ENCODE assay signal across 19 cellular contexts in genomic region chr3:21888656-21889055, GRCh38.
DNase-seq lines count a peak whose midpoint lies in the region; ATAC-seq and TF ChIP-seq lines count a peak whose summit lies in the region.
"Had no signal": no experiment of that assay in that cellular context is flagged by ENCODE, and none has a peak within 500 bp of the region (broad histone marks: within the 10 kb centered on the region; RNA-seq: fewer than 3 reads in every experiment).

No MANE protein-coding gene starts in this region.

- DNase-seq in DMS 273 (lab: John Stamatoyannopoulos, UW; ENCODE audit: unreplicated experiment) = peak; percentile 13
- no peak for DNase-seq in DMS 273 treated with DMSO at 0.1 percent for 48 hours (lab: John Stamatoyannopoulos, UW)
- no peak for DNase-seq in WERI-Rb-1
- no peak for DNase-seq in glutamatergic neuron
- DNase-seq in stimulated activated naive CD8-positive, alpha-beta T cell treated with anti-CD3 and anti-CD28 coated beads, Interleukin-15, amount 100 ng/mL, for 72 hours = no peak
- DNase-seq in RKO (ENCODE audit: low spot score) = no peak
- DNase-seq in ecto neural progenitor cell (ENCODE audit: low spot score) = no peak
- DNase-seq: Caco-2; CD4-positive, CD25-positive, alpha-beta regulatory T cell; CD8-positive, alpha-beta T cell; DMS53; DMS79 treated with DMSO at 0.1 percent for 48 hours; GM23248; H7; HCEC 1CT had no signal

- peak overlapping the region; percentile 35 for H3K27ac ChIP-seq in WERI-Rb-1
- H3K27ac ChIP-seq: 22Rv1, BLaER1, C4-2B, GM23248 had no signal

- H3K27me3 ChIP-seq in WERI-Rb-1 (ENCODE audit: insufficient read depth, low read depth, severe bottlenecking) = no peaks in the 10 kb centered on the region
- H3K27me3 ChIP-seq: BLaER1 had no signal

- H3K27me3 Mint-ChIP-seq in glutamatergic neuron (ENCODE audit: unreplicated experiment) = peaks cover 2% of the 10 kb centered on the region
- H3K27me3 Mint-ChIP-seq in stimulated activated naive CD8-positive, alpha-beta T cell treated with anti-CD3 and anti-CD28 coated beads, Interleukin-15, amount 100 ng/mL, for 72 hours = no peaks in the 10 kb centered on the region
- H3K27me3 Mint-ChIP-seq: B cell; CD4-positive, CD25-positive, alpha-beta regulatory T cell had no signal

- peak overlapping the region; percentile 41 for H3K4me3 Mint-ChIP-seq in glutamatergic neuron (ENCODE audit: unreplicated experiment)
- no peak overlapping the region for H3K4me3 Mint-ChIP-seq in stimulated activated naive CD8-positive, alpha-beta T cell treated with anti-CD3 and anti-CD28 coated beads, Interleukin-15, amount 100 ng/mL, for 72 hours
- H3K4me3 Mint-ChIP-seq: B cell; CD4-positive, CD25-positive, alpha-beta regulatory T cell; CD8-positive, alpha-beta T cell had no signal

- no peaks in the 10 kb centered on the region for H3K36me3 Mint-ChIP-seq in glutamatergic neuron (ENCODE audit: unreplicated experiment)
- H3K36me3 Mint-ChIP-seq: CD4-positive, CD25-positive, alpha-beta regulatory T cell; CD8-positive, alpha-beta T cell had no signal

- H3K4me1 Mint-ChIP-seq in glutamatergic neuron (ENCODE audit: low read depth, unreplicated experiment) = peaks cover 53% of the 10 kb centered on the region
- no peaks in the 10 kb centered on the region for H3K4me1 Mint-ChIP-seq in stimulated activated naive CD8-positive, alpha-beta T cell treated with anti-CD3 and anti-CD28 coated beads, Interleukin-15, amount 100 ng/mL, for 72 hours
- H3K4me1 Mint-ChIP-seq: B cell; CD4-positive, CD25-positive, alpha-beta regulatory T cell had no signal

- H3K27ac Mint-ChIP-seq in glutamatergic neuron (ENCODE audit: unreplicated experiment) = peak overlapping the region; percentile 79
- no peak overlapping the region for H3K27ac Mint-ChIP-seq in stimulated activated naive CD8-positive, alpha-beta T cell treated with anti-CD3 and anti-CD28 coated beads, Interleukin-15, amount 100 ng/mL, for 72 hours
- H3K27ac Mint-ChIP-seq: B cell; CD4-positive, CD25-positive, alpha-beta regulatory T cell; CD8-positive, alpha-beta T cell had no signal

- TF ChIP-seq CTCF in WERI-Rb-1 (IDR thresholded peaks at IDR 0.05; ENCODE audit: low read depth, low read length) (no peak), glutamatergic neuron (IDR thresholded peaks at IDR 0.05; ENCODE audit: partially characterized antibody, unreplicated experiment) (no peak)

- no peak overlapping the region for H3K4me3 ChIP-seq in WERI-Rb-1 (ENCODE audit: low read depth, low read length)
- H3K4me3 ChIP-seq: BLaER1, GM23248 had no signal

- no peaks in the 10 kb centered on the region for H3K9me3 ChIP-seq in WERI-Rb-1 (ENCODE audit: severe bottlenecking)
- H3K9me3 ChIP-seq: BLaER1, Caco-2 had no signal

- peaks cover 8% of the 10 kb centered on the region for H3K9me3 Mint-ChIP-seq in glutamatergic neuron (ENCODE audit: unreplicated experiment)
- H3K9me3 Mint-ChIP-seq in stimulated activated naive CD8-positive, alpha-beta T cell treated with anti-CD3 and anti-CD28 coated beads, Interleukin-15, amount 100 ng/mL, for 72 hours = peaks cover 0 to 24% of the 10 kb centered on the region in 2 donors

- H3K36me3 ChIP-seq in WERI-Rb-1 = no peaks in the 10 kb centered on the region
- H3K36me3 ChIP-seq: BLaER1 had no signal

- ATAC-seq in stimulated activated naive CD8-positive, alpha-beta T cell treated with anti-CD3 and anti-CD28 coated beads, Interleukin-15, amount 100 ng/mL, for 72 hours = no peak
- ATAC-seq: CD8-positive, alpha-beta T cell had no signal
